2 cellular contexts compared by ENCODE assay signal in genomic region chr2:219428469-219428868, GRCh38.
TF ChIP-seq lines count a peak whose summit lies in the region.

No MANE protein-coding gene starts in this region.

TF ChIP-seq in SK-N-SH, 30 proteins besides CTCF, POLR2A, EP300 and RAD21 (continued from another document):
- no peak for TF ChIP-seq IRF3 (IDR thresholded peaks at IDR 0.05; ENCODE audit: low read depth, low read length)
- no peak for TF ChIP-seq TEAD4 (IDR thresholded peaks at IDR 0.05; ENCODE audit: borderline replicate concordance, insufficient read depth)
- TF ChIP-seq PBX3 (IDR thresholded peaks at IDR 0.05) = no peak
- no peak for TF ChIP-seq GATA2 (CRISPR knock-in tag; IDR thresholded peaks at IDR 0.05)
- TF ChIP-seq REST (IDR thresholded peaks at IDR 0.05; ENCODE audit: low read depth, low read length) = no peak
- no peak for TF ChIP-seq TAF1 (IDR thresholded peaks at IDR 0.05; ENCODE audit: borderline replicate concordance, low read depth, low read length)
- no peak for TF ChIP-seq MEF2A (IDR thresholded peaks at IDR 0.05; ENCODE audit: borderline replicate concordance, low read depth)
- no peak for TF ChIP-seq RXRA (IDR thresholded peaks at IDR 0.05; ENCODE audit: borderline replicate concordance, low read depth)
- no peak for TF ChIP-seq EZH2phosphoT487 (IDR thresholded peaks at IDR 0.05; ENCODE audit: borderline replicate concordance, low read depth)
- TF ChIP-seq NFIC (IDR thresholded peaks at IDR 0.05; ENCODE audit: borderline replicate concordance) = no peak
- TF ChIP-seq FOSL2 (IDR thresholded peaks at IDR 0.05; ENCODE audit: borderline replicate concordance, low read depth) = no peak
- no peak for TF ChIP-seq CHD2 (IDR thresholded peaks at IDR 0.05; ENCODE audit: low read length, partially characterized antibody)

TF ChIP-seq in SK-N-SH treated with all-trans-retinoic acid at 6 μM for 48 hours, 23 proteins besides CTCF, POLR2A, EP300 and RAD21 (continued from another document):
- TF ChIP-seq CSRNP3 (CRISPR knock-in tag; IDR thresholded peaks at IDR 0.05) = no peak
- TF ChIP-seq PATZ1 (CRISPR knock-in tag; IDR thresholded peaks at IDR 0.05; ENCODE audit: borderline replicate concordance) = no peak
- TF ChIP-seq PPARA (CRISPR knock-in tag; IDR thresholded peaks at IDR 0.05; ENCODE audit: borderline replicate concordance) = no peak
- TF ChIP-seq TOX (CRISPR knock-in tag; IDR thresholded peaks at IDR 0.05; ENCODE audit: borderline replicate concordance) = no peak
- TF ChIP-seq SNAI2 (CRISPR knock-in tag; IDR thresholded peaks at IDR 0.05) = no peak
- no peak for TF ChIP-seq ARNTL (CRISPR knock-in tag; IDR thresholded peaks at IDR 0.05; ENCODE audit: borderline replicate concordance, low read depth)
- no peak for TF ChIP-seq GLIS3 (CRISPR knock-in tag; IDR thresholded peaks at IDR 0.05)
- TF ChIP-seq ZC3H10 (CRISPR knock-in tag; IDR thresholded peaks at IDR 0.05) = no peak
- no peak for TF ChIP-seq ESRRG (CRISPR knock-in tag; IDR thresholded peaks at IDR 0.05)
- no peak for TF ChIP-seq RARB (CRISPR knock-in tag; IDR thresholded peaks at IDR 0.05)
- TF ChIP-seq ZNF70 (CRISPR knock-in tag; IDR thresholded peaks at IDR 0.05) = no peak
- TF ChIP-seq CSDC2 (CRISPR knock-in tag; IDR thresholded peaks at IDR 0.05) = no peak
